8 cellular contexts compared by ENCODE assay signal in genomic region chr20:407953-408842, GRCh38. TPM values are rescaled to one million over a fixed set of nuclear protein-coding genes. Genes with fewer than 3 reads are reported as not detected.
A peak's percentile ranks its signal among the peaks of the same experiment; 100 is the strongest.
DNase-seq lines count a peak whose midpoint lies in the region; ATAC-seq, FAIRE-seq and TF ChIP-seq lines count a peak whose summit lies in the region.

RBCK1 (plus strand) TSS chr20:408299; CDS start chr20:408758, 459 bp downstream.

- no peak for FAIRE-seq in RCC 7860 (lab: Jason Lieb, UNC)

- H3K4me1 Mint-ChIP-seq in naive thymus-derived CD4-positive, alpha-beta T cell, result peaks cover 31 to 57% (median 48%) of the 10 kb centered on the region in 7 donors
- H3K4me1 Mint-ChIP-seq in stimulated activated memory B cell treated with anti-CD40 and anti-IgM and Interleukin-4, amounts not matched to agents 10 μg/mL and 1 μg/mL and 100 μg/mL, for 72 hours, result peaks cover 48% of the 10 kb centered on the region

- H3K36me3 ChIP-seq in naive thymus-derived CD4-positive, alpha-beta T cell (ENCODE audit: control insufficient read depth in 2 of 3, insufficient read depth in 3 of 3, low read length in 3 of 3), result peaks cover 0 to 30% (median 3%) of the 10 kb centered on the region in 3 experiments

- CTCF ChIA-PET in naive thymus-derived CD4-positive, alpha-beta T cell (lab: Charles Lee), result interaction anchor here (0.6 to 1.6 kb wide), 4 partner anchors 27 to 70 kb away, joined by 3 read pairs; partner anchors contain the start of gene TRIB3

- H3K4me3 Mint-ChIP-seq in naive thymus-derived CD4-positive, alpha-beta T cell, result peak within 1 kb of the TSS; percentile 91 to 99 (median 94)
- peak within 1 kb of the TSS; percentile 93 for H3K4me3 Mint-ChIP-seq in stimulated activated memory B cell treated with anti-CD40 and anti-IgM and Interleukin-4, amounts not matched to agents 10 μg/mL and 1 μg/mL and 100 μg/mL, for 72 hours

- no peak; the same call in 1 of the 2 replicates for TF ChIP-seq EP300 in Ishikawa (IDR thresholded peaks at IDR 0.05; ENCODE audit: borderline replicate concordance)

- no peak for TF ChIP-seq RAD21 in Ishikawa (IDR thresholded peaks at IDR 0.05; ENCODE audit: low read depth)

- H3K9me3 Mint-ChIP-seq in naive thymus-derived CD4-positive, alpha-beta T cell, result peaks cover 0 to 12% (median 0%) of the 10 kb centered on the region in 11 donors
- H3K9me3 Mint-ChIP-seq in stimulated activated memory B cell treated with anti-CD40 and anti-IgM and Interleukin-4, amounts not matched to agents 10 μg/mL and 1 μg/mL and 100 μg/mL, for 72 hours, result no peaks in the 10 kb centered on the region

- H3K4me1 ChIP-seq in naive thymus-derived CD4-positive, alpha-beta T cell (ENCODE audit: control insufficient read depth in 2 of 2, insufficient read depth in 2 of 2, low read length in 2 of 2), result peaks cover 20 to 25% of the 10 kb centered on the region in 2 donors

- DNase-seq in DMS53 (lab: John Stamatoyannopoulos, UW), result peak; percentile 91
- DNase-seq in RCC 7860 (ENCODE audit: low spot score), result peak; percentile 60
- peak; percentile 83 for DNase-seq in activated T-helper 1 cell treated with Interleukin-2 at 50 U/mL for 16 hours (ENCODE audit: low read depth)
- DNase-seq in fibroblast of gingiva (ENCODE audit: low read depth), result peak; percentile 82
- peak; percentile 86 to 97 (median 92) for DNase-seq in naive thymus-derived CD4-positive, alpha-beta T cell

- no peaks in the 10 kb centered on the region for H3K27me3 Mint-ChIP-seq in naive thymus-derived CD4-positive, alpha-beta T cell
- no peaks in the 10 kb centered on the region for H3K27me3 Mint-ChIP-seq in stimulated activated memory B cell treated with anti-CD40 and anti-IgM and Interleukin-4, amounts not matched to agents 10 μg/mL and 1 μg/mL and 100 μg/mL, for 72 hours

- H3K4me3 ChIP-seq in naive thymus-derived CD4-positive, alpha-beta T cell (ENCODE audit: low read length), result peak within 1 kb of the TSS; percentile 97

- H3K9me3 ChIP-seq in naive thymus-derived CD4-positive, alpha-beta T cell (ENCODE audit: control insufficient read depth in 2 of 3, low read length in 3 of 3), result no peaks in the 10 kb centered on the region

- H3K27ac ChIP-seq in naive thymus-derived CD4-positive, alpha-beta T cell (ENCODE audit: low read depth, low read length), result peak within 1 kb of the TSS; percentile 89

- peak; percentile 61 for ATAC-seq in GM21619 (IDR thresholded peaks at IDR 0.05; ENCODE audit: unreplicated experiment)
- peak; percentile 90 for ATAC-seq in naive thymus-derived CD4-positive, alpha-beta T cell
- peak; percentile 88 for ATAC-seq in stimulated activated memory B cell treated with anti-CD40 and anti-IgM and Interleukin-4, amounts not matched to agents 10 μg/mL and 1 μg/mL and 100 μg/mL, for 72 hours

- H3K27ac Mint-ChIP-seq in naive thymus-derived CD4-positive, alpha-beta T cell, result peak within 1 kb of the TSS; percentile 92 to 99 (median 96)
- H3K27ac Mint-ChIP-seq in stimulated activated memory B cell treated with anti-CD40 and anti-IgM and Interleukin-4, amounts not matched to agents 10 μg/mL and 1 μg/mL and 100 μg/mL, for 72 hours, result peak within 1 kb of the TSS; percentile 68

- H3K27me3 ChIP-seq in naive thymus-derived CD4-positive, alpha-beta T cell (ENCODE audit: control insufficient read depth in 2 of 2, insufficient read depth in 2 of 2, low read length in 2 of 2), result no peaks in the 10 kb centered on the region

- H3K36me3 Mint-ChIP-seq in naive thymus-derived CD4-positive, alpha-beta T cell, result peaks cover 4 to 47% (median 24%) of the 10 kb centered on the region in 5 donors
- peaks cover 28% of the 10 kb centered on the region for H3K36me3 Mint-ChIP-seq in stimulated activated memory B cell treated with anti-CD40 and anti-IgM and Interleukin-4, amounts not matched to agents 10 μg/mL and 1 μg/mL and 100 μg/mL, for 72 hours

- POLR2A ChIA-PET in naive thymus-derived CD4-positive, alpha-beta T cell (lab: Charles Lee), result interaction anchor here (0.5 to 2.1 kb wide), 10 partner anchors 26 to 136 kb away, joined by 3 to 6 read pairs (median 4); partner anchors contain the start of genes CSNK2A1 and TRIB3

- intact Hi-C loops in naive thymus-derived CD4-positive, alpha-beta T cell (cut with micrococcal nuclease), result loop anchor here (1.0 to 10.0 kb wide), 14 partner anchors 25 to 817 kb away; partner anchors contain the start of genes CSNK2A1 (in 2 of the 2), TBC1D20 (in 2 of the 2), C20orf96 (in 1 of the 2) and RAD21L1 (in 1 of the 2)

TF ChIP-seq in Ishikawa, 13 proteins besides CTCF, POLR2A, EP300 and RAD21:
- TF ChIP-seq TEAD4 (IDR thresholded peaks at IDR 0.05), result no peak
- peak; percentile 24; the same call in 1 of the 2 replicates for TF ChIP-seq TCF12 (IDR thresholded peaks at IDR 0.05; ENCODE audit: low read depth)
- no peak for TF ChIP-seq NFIC (IDR thresholded peaks at IDR 0.05)
- no peak for TF ChIP-seq YY1 (IDR thresholded peaks at IDR 0.05; ENCODE audit: low read depth)
- TF ChIP-seq EGR1 (IDR thresholded peaks at IDR 0.05), result no peak
- no peak for TF ChIP-seq FOXM1 (IDR thresholded peaks at IDR 0.05; ENCODE audit: borderline replicate concordance, low read depth)
- peak; percentile 28; the same call in 1 of the 2 replicates for TF ChIP-seq ZBTB7A (IDR thresholded peaks at IDR 0.05; ENCODE audit: low read depth)
- TF ChIP-seq CREB1 (IDR thresholded peaks at IDR 0.05; ENCODE audit: low read depth), result no peak
- TF ChIP-seq CEBPB (IDR thresholded peaks at IDR 0.05), result no peak
- TF ChIP-seq TAF1 (IDR thresholded peaks at IDR 0.05; ENCODE audit: low read depth), result peak; percentile 78
- TF ChIP-seq MAX (IDR thresholded peaks at IDR 0.05), result no peak
- no peak for TF ChIP-seq REST (IDR thresholded peaks at IDR 0.05; ENCODE audit: low read depth)
- TF ChIP-seq USF1 (IDR thresholded peaks at IDR 0.05), result no peak

RNA-seq across cellular contexts. Expression of gene RBCK1, which starts in this region (rescaled TPM):
- total RNA-seq in naive thymus-derived CD4-positive, alpha-beta T cell, result 100 to 1,000 TPM in 1 of 5 experiments, 10 to 100 TPM in 4; 70.3 to 153 (median 96.9) TPM
- polyA plus RNA-seq in naive thymus-derived CD4-positive, alpha-beta T cell, result 10 to 100 TPM; 80.1 to 98.1 TPM

Comparison
In these comparisons a context has a peak if more than half of its experiments do, and no peak if none do; other contexts are left out.
1. Peak in every context shown above with its lines: DNase-seq, ATAC-seq, H3K4me3 ChIP-seq and H3K27ac ChIP-seq.